11 cellular contexts compared by ENCODE assay signal in genomic region chr6:79070206-79070825, GRCh38.
A peak's percentile ranks its signal among the peaks of the same experiment; 100 is the strongest.
DNase-seq lines count a peak whose midpoint lies in the region; ATAC-seq and TF ChIP-seq lines count a peak whose summit lies in the region.
"Had no signal": no experiment of that assay in that cellular context is flagged by ENCODE, and none has a peak within 500 bp of the region (broad histone marks: within the 10 kb centered on the region; RNA-seq: fewer than 3 reads in every experiment).

No MANE protein-coding gene starts in this region.

- no peak overlapping the region for H3K4me3 Mint-ChIP-seq in nephron

- H3K27me3 Mint-ChIP-seq in nephron (ENCODE audit: low read depth) = no peaks in the 10 kb centered on the region

- no peak for DNase-seq in NOMO-1 (lab: John Stamatoyannopoulos, UW; ENCODE audit: unreplicated experiment in 2 of 2)
- no peak for DNase-seq in activated CD8-positive, alpha-beta memory T cell treated with anti-CD3 and anti-CD28 coated beads, Interleukin-2, amount 50 U/mL, for 4 hours
- DNase-seq in stimulated activated CD4-positive, alpha-beta T cell treated with anti-CD3 and anti-CD28 coated beads, Interleukin-4, amount 100 ng/mL, for 1 hour = no peak
- no peak for DNase-seq in iPS-NIHi11 (ENCODE audit: low spot score)
- DNase-seq: activated CD4-positive, alpha-beta T cell treated with anti-CD3 and anti-CD28 coated beads for 1 hour; cortex of kidney; stimulated activated CD4-positive, alpha-beta T cell treated with anti-CD3 and anti-CD28 coated beads, Interleukin-2, amount 100 ng/mL, for 48 hours had no signal

- H3K27ac Mint-ChIP-seq in nephron = peak overlapping the region; percentile 41 to 69 (median 48)

- no peaks in the 10 kb centered on the region for H3K9me3 Mint-ChIP-seq in nephron

- H3K36me3 Mint-ChIP-seq in nephron (ENCODE audit: low read depth) = peaks cover 27% of the 10 kb centered on the region

- peak; percentile 66 for ATAC-seq in GM18520 (IDR thresholded peaks at IDR 0.05; ENCODE audit: unreplicated experiment)
- peak; percentile 90 for ATAC-seq in GM21786 (IDR thresholded peaks at IDR 0.05; ENCODE audit: unreplicated experiment)
- peak; percentile 69 for ATAC-seq in HG03521 (IDR thresholded peaks at IDR 0.05; ENCODE audit: unreplicated experiment)

- H3K4me1 Mint-ChIP-seq in nephron = peaks cover 37% of the 10 kb centered on the region

- TF ChIP-seq CTCF in nephron (IDR thresholded peaks at IDR 0.05; ENCODE audit: unreplicated experiment in 3 of 3) = no peak
